In genomic region chr11:68121067-68121899, GRCh38 we compare ENCODE assay signal across 1 cellular context.
A peak's percentile ranks its signal among the peaks of the same experiment; 100 is the strongest.
TF ChIP-seq lines count a peak whose summit lies in the region.

Gene CHKA, minus strand, starts transcription at chr11:68121388. Its CDS starts 211 bp downstream, at chr11:68121177.

TF ChIP-seq in H1, 55 proteins besides CTCF, POLR2A, EP300 and RAD21:
- peak; percentile 46 for TF ChIP-seq KDM4A (IDR thresholded peaks at IDR 0.05; ENCODE audit: low read depth, low read length, severe bottlenecking)
- 0 out of 2 replicates have a peak, but pooled peaks have one; percentile 68 for TF ChIP-seq SP4 (IDR thresholded peaks at IDR 0.05; ENCODE audit: low read length)
- TF ChIP-seq TBP (IDR thresholded peaks at IDR 0.05; ENCODE audit: low read depth, low read length), result peak; percentile 91; the same call in 1 of the 2 replicates
- TF ChIP-seq USF2 (IDR thresholded peaks at IDR 0.05; ENCODE audit: low read length), result no peak
- TF ChIP-seq ASH2L (IDR thresholded peaks at IDR 0.05; ENCODE audit: low read length), result peak; percentile 90
- TF ChIP-seq RBBP5 (IDR thresholded peaks at IDR 0.05; ENCODE audit: borderline replicate concordance, low read depth, low read length), result peak; percentile 85; the same call in 1 of the 2 replicates
- TF ChIP-seq POLR2AphosphoS5 (IDR thresholded peaks at IDR 0.05; ENCODE audit: low read depth, low read length), result no peak; the same call in none of the 2 replicates
- TF ChIP-seq TAF1 (IDR thresholded peaks at IDR 0.05; ENCODE audit: low read depth, low read length), result peak; percentile 94
- TF ChIP-seq EGR1 (IDR thresholded peaks at IDR 0.05; ENCODE audit: borderline replicate concordance, low read depth, low read length), result peak; percentile 73; the same call in 1 of the 2 replicates
- TF ChIP-seq SP2 (IDR thresholded peaks at IDR 0.05; ENCODE audit: low read length), result no peak
- TF ChIP-seq BRCA1 (IDR thresholded peaks at IDR 0.05; ENCODE audit: low read depth, low read length), result no peak
- no peak for TF ChIP-seq GTF2F1 (IDR thresholded peaks at IDR 0.05; ENCODE audit: borderline replicate concordance, low read depth, low read length)
- TF ChIP-seq CREB1 (IDR thresholded peaks at IDR 0.05), result peak; percentile 89
- TF ChIP-seq SIRT6 (IDR thresholded peaks at IDR 0.05; ENCODE audit: low read length), result no peak
- TF ChIP-seq SIN3A (conservative IDR thresholded peaks at IDR 0.05 in 1 of 2, IDR thresholded peaks at IDR 0.05 in 1 of 2; ENCODE audit: low read depth in 1 of 2, low read length in 2 of 2), result peak; percentile 54 to 65; a peak in 2 of 4 replicates
- peak; percentile 70; the same call in 1 of the 2 replicates for TF ChIP-seq MAX (IDR thresholded peaks at IDR 0.05)
- TF ChIP-seq BCL11A (IDR thresholded peaks at IDR 0.05; ENCODE audit: low read depth in 2 of 2, low read length in 2 of 2), result no peak
- TF ChIP-seq TAF7 (optimal IDR thresholded peaks at IDR 0.05; ENCODE audit: borderline replicate concordance, low read depth, low read length), result peak; percentile 91
- TF ChIP-seq PHF8 (conservative IDR thresholded peaks at IDR 0.05; ENCODE audit: low read depth, low read length), result peak; percentile 47
- no peak for TF ChIP-seq TEAD4 (IDR thresholded peaks at IDR 0.05; ENCODE audit: low read depth, low read length)
- peak; percentile 72 for TF ChIP-seq E2F6 (IDR thresholded peaks at IDR 0.05)
